8 cellular contexts compared by ENCODE assay signal in genomic region chr4:184288451-184289178, GRCh38.
DNase-seq lines count a peak whose midpoint lies in the region; ATAC-seq and TF ChIP-seq lines count a peak whose summit lies in the region.

No MANE protein-coding gene starts in this region.

- H3K27ac Mint-ChIP-seq in CD14-positive monocyte = peak overlapping the region in 2 of 7 donors; percentile 27 to 31

- intact Hi-C loops in esophagus squamous epithelium (cut with DNase I) (loop anchor here (10.0 kb wide), 1 partner anchor 186 kb away; the partner anchor contains the start of gene IRF2), CD14-positive monocyte (cut with micrococcal nuclease) (no loop called here)

- peak; percentile 57 for ATAC-seq in GM21381 (IDR thresholded peaks at IDR 0.05; ENCODE audit: unreplicated experiment)
- ATAC-seq in HG03575 (IDR thresholded peaks at IDR 0.05; ENCODE audit: extremely low read depth, insufficient number of reproducible peaks, low FRiP score, unreplicated experiment) = peak; percentile 39

- peak overlapping the region; percentile 56 to 83 (median 68) for H3K27ac ChIP-seq in esophagus squamous epithelium
- H3K27ac ChIP-seq in WERI-Rb-1 = no peak overlapping the region

- H3K27me3 Mint-ChIP-seq in CD14-positive monocyte (ENCODE audit: low read depth in 3 of 3) = peaks cover 0 to 1% (median 0%) of the 10 kb centered on the region in 3 donors

- in situ Hi-C loops in GM13976 (cut with MboI; ENCODE audit: low sequenced_read_pairs, unreplicated experiment) = no loop called here

- no peak overlapping the region for H3K4me3 Mint-ChIP-seq in CD14-positive monocyte

- DNase-seq in GM13976 (ENCODE audit: low spot score) (peak; percentile 55), esophagus squamous epithelium (lab: John Stamatoyannopoulos, UW) (no peak), NCI-H748 treated with DMSO at 0.1 percent for 48 hours (lab: John Stamatoyannopoulos, UW) (no peak), AG20443 (ENCODE audit: low spot score) (no peak), WERI-Rb-1 (no peak), CD14-positive monocyte (ENCODE audit: low spot score) (no peak)

- no peaks in the 10 kb centered on the region for H3K9me3 Mint-ChIP-seq in CD14-positive monocyte

- H3K9me3 ChIP-seq in esophagus squamous epithelium = no peaks in the 10 kb centered on the region
- no peaks in the 10 kb centered on the region for H3K9me3 ChIP-seq in WERI-Rb-1 (ENCODE audit: severe bottlenecking)

- TF ChIP-seq POLR2A in esophagus squamous epithelium (IDR thresholded peaks at IDR 0.05) = no peak

- H3K36me3 ChIP-seq in esophagus squamous epithelium = no peaks in the 10 kb centered on the region
- no peaks in the 10 kb centered on the region for H3K36me3 ChIP-seq in WERI-Rb-1

- H3K27me3 ChIP-seq in esophagus squamous epithelium = no peaks in the 10 kb centered on the region
- H3K27me3 ChIP-seq in WERI-Rb-1 (ENCODE audit: insufficient read depth, low read depth, severe bottlenecking) = no peaks in the 10 kb centered on the region

- H3K4me3 ChIP-seq in esophagus squamous epithelium (peak overlapping the region in 1 of 4 donors; percentile 3), WERI-Rb-1 (ENCODE audit: low read depth, low read length) (no peak overlapping the region)

- no peak for TF ChIP-seq CTCF in GM13976 (IDR thresholded peaks at IDR 0.05; ENCODE audit: borderline replicate concordance, control extremely low read depth, extremely low read depth, insufficient read depth, missing control alignments)
- TF ChIP-seq CTCF in esophagus squamous epithelium (IDR thresholded peaks at IDR 0.05) = no peak
- TF ChIP-seq CTCF in WERI-Rb-1 (IDR thresholded peaks at IDR 0.05; ENCODE audit: low read depth, low read length) = no peak
- TF ChIP-seq CTCF in CD14-positive monocyte (IDR thresholded peaks at IDR 0.05) = no peak

- WGBS in esophagus squamous epithelium, 2 donors = 48 to 52% methylated on average over 10 of the region's 14 CpGs

- H3K36me3 Mint-ChIP-seq in CD14-positive monocyte = no peaks in the 10 kb centered on the region

- H3K4me1 Mint-ChIP-seq in CD14-positive monocyte = peaks cover 14% of the 10 kb centered on the region

- H3K4me1 ChIP-seq in esophagus squamous epithelium = peaks cover 9 to 39% (median 20%) of the 10 kb centered on the region in 3 donors
